Comparison of ENCODE assay signal across 25 cellular contexts in the genomic region with DNA sequence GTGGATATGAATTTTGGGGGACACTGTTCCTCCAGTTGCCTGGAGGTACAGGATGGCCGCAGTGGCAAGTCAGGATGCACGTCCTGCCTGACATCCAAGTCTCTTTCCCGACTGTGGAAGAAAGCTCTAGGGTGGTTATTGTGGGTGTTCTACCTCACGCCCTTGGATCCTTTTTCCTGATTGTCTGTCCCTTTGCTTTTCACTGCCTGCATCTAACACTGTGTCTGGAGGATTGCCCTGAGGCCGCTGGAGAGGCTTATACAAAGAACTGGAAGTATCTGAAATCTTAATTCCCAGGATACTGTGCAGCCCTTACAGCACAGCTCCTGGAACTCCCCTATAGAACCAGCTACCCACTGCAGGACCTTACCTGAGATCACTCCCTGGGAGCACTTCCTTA.
"Had no signal": no experiment of that assay in that cellular context is flagged by ENCODE, and none has a peak within 500 bp of the region (broad histone marks: within the 10 kb centered on the region; RNA-seq: fewer than 3 reads in every experiment).

No MANE protein-coding gene starts in this region.

- ATAC-seq: activated T-helper 17 cell treated with anti-CD3 and anti-CD28 coated beads, Interleukin-2, amount 50 U/mL, for 72 hours; SK-N-SH treated with all-trans-retinoic acid at 6 μM for 48 hours had no signal

- H3K27ac Mint-ChIP-seq: activated B cell treated with CpG ODN at 0.5 μM for 24 hours; activated CD4-positive, alpha-beta T cell treated with anti-CD3 and anti-CD28 coated beads, Interleukin-2, amount 10 ng/mL, durations not matched to agents 24 days and 14 days; activated naive CD4-positive, alpha-beta T cell treated with anti-CD3 and anti-CD28 coated beads for 36 hours; activated naive CD8-positive, alpha-beta T cell treated with anti-CD3 and anti-CD28 coated beads for 36 hours; activated T-helper 17 cell treated with anti-CD3 and anti-CD28 coated beads, Interleukin-2, amount 50 U/mL, for 72 hours had no signal

- H3K9me3 Mint-ChIP-seq: activated B cell treated with CpG ODN at 0.5 μM for 24 hours; activated CD4-positive, alpha-beta T cell treated with anti-CD3 and anti-CD28 coated beads, Interleukin-2, amount 10 ng/mL, durations not matched to agents 24 days and 14 days; activated naive CD4-positive, alpha-beta T cell treated with anti-CD3 and anti-CD28 coated beads for 36 hours; activated naive CD8-positive, alpha-beta T cell treated with anti-CD3 and anti-CD28 coated beads for 36 hours; activated T-helper 17 cell treated with anti-CD3 and anti-CD28 coated beads, Interleukin-2, amount 50 U/mL, for 72 hours had no signal

- H3K36me3 Mint-ChIP-seq: activated naive CD8-positive, alpha-beta T cell treated with anti-CD3 and anti-CD28 coated beads for 36 hours had no signal

- H3K27ac ChIP-seq: brain microvascular endothelial cell, SJSA1 had no signal

- DNase-seq: activated B cell treated with CpG ODN at 0.5 μM for 24 hours; activated CD4-positive, alpha-beta T cell treated with anti-CD3 and anti-CD28 coated beads for 1 hour; activated CD4-positive, alpha-beta T cell treated with anti-CD3 and anti-CD28 coated beads, Interleukin-2, amount 10 ng/mL, durations not matched to agents 24 days and 14 days; activated CD4-positive, alpha-beta T cell treated with anti-CD3 and anti-CD28 coated beads, Interleukin-2, amount 50 U/mL, for 48 hours; activated gamma-delta T cell; activated naive CD4-positive, alpha-beta T cell treated with anti-CD3 and anti-CD28 coated beads for 36 hours; activated naive CD8-positive, alpha-beta T cell treated with anti-CD3 and anti-CD28 coated beads for 36 hours; activated T-cell treated with anti-CD3 and anti-CD28 coated beads for 4 hours; activated T-cell treated with anti-CD3 and anti-CD28 coated beads, Interleukin-2, amount 50 U/mL, for 48 hours; brain microvascular endothelial cell; caudate nucleus; IMR-90; Kasumi-1; KBM-7; NCI-H1105 treated with DMSO at 0.1 percent for 48 hours; NCI-H1436 treated with DMSO at 0.1 percent for 48 hours; NCI-H187 treated with DMSO at 0.1 percent for 48 hours; NCI-H2081 treated with DMSO at 0.1 percent for 48 hours; NCI-H2171 treated with DMSO at 0.1 percent for 48 hours; NCI-H510A treated with DMSO at 0.1 percent for 48 hours; SHP77; SW 1271 had no signal
